19 cellular contexts compared by ENCODE assay signal in genomic region chr9:125977223-125977622, GRCh38.
"Had no signal": no experiment of that assay in that cellular context is flagged by ENCODE, and none has a peak within 500 bp of the region (broad histone marks: within the 10 kb centered on the region; RNA-seq: fewer than 3 reads in every experiment).

No MANE protein-coding gene starts in this region.

- H3K36me3 ChIP-seq: tibial artery had no signal

- H3K4me1 ChIP-seq: tibial artery had no signal

- ATAC-seq: activated CD8-positive, alpha-beta T cell treated with anti-CD3 and anti-CD28 coated beads, Interleukin-2, amount 10 ng/mL, durations not matched to agents 7 days and 5 days; activated naive CD8-positive, alpha-beta T cell treated with anti-CD3 and anti-CD28 coated beads, Interleukin-2, amount 50 U/mL, for 24 hours; effector memory CD8-positive, alpha-beta T cell; mucosa of descending colon; stimulated activated naive CD8-positive, alpha-beta T cell treated with anti-CD3 and anti-CD28 coated beads, Interleukin-15, Interleukin-2, amounts not matched to agents 100 U/mL and 50 U/mL, for 24 hours had no signal

- H3K27ac ChIP-seq: tibial artery had no signal

- H3K27me3 ChIP-seq: tibial artery had no signal

- DNase-seq: activated CD4-positive, alpha-beta T cell treated with anti-CD3 and anti-CD28 coated beads, Interleukin-2, amount 10 ng/mL, durations not matched to agents 7 days and 5 days; activated CD4-positive, CD25-positive, alpha-beta regulatory T cell; activated CD8-positive, alpha-beta T cell treated with anti-CD3 and anti-CD28 coated beads, Interleukin-2, amount 10 ng/mL, durations not matched to agents 7 days and 5 days; activated naive CD4-positive, alpha-beta T cell treated with anti-CD3 and anti-CD28 coated beads, Interleukin-2, amount 10 ng/mL, durations not matched to agents 7 days and 5 days; activated naive CD8-positive, alpha-beta T cell treated with anti-CD3 and anti-CD28 coated beads, Interleukin-2, amount 50 U/mL, for 24 hours; activated T-cell treated with anti-CD3 and anti-CD28 coated beads, Interleukin-2, amount 50 U/mL, for 24 hours; effector memory CD8-positive, alpha-beta T cell; foreskin melanocyte; glutamatergic neuron; hypothalamus; kidney glomerular epithelial cell; mesenchymal stem cell; mucosa of descending colon; naive B cell; stimulated activated CD4-positive, alpha-beta T cell treated with anti-CD3 and anti-CD28 coated beads, Interleukin-2, amount 100 ng/mL, for 24 hours; stimulated activated naive CD8-positive, alpha-beta T cell treated with anti-CD3 and anti-CD28 coated beads, Interleukin-15, Interleukin-2, amounts not matched to agents 100 U/mL and 50 U/mL, for 24 hours; substantia nigra; T1000; tibial artery had no signal

- H3K4me3 ChIP-seq: mucosa of descending colon, tibial artery had no signal
